8 cellular contexts compared by ENCODE assay signal in genomic region chrX:70432936-70433847, GRCh38. TPM values are rescaled to one million over a fixed set of nuclear protein-coding genes. Genes with fewer than 3 reads are reported as not detected.
A peak's percentile ranks its signal among the peaks of the same experiment; 100 is the strongest.
DNase-seq lines count a peak whose midpoint lies in the region; ATAC-seq, FAIRE-seq and TF ChIP-seq lines count a peak whose summit lies in the region.

No MANE protein-coding gene starts in this region.

- H3K36me3 ChIP-seq in transverse colon = no peaks in the 10 kb centered on the region

- H3K9me3 ChIP-seq in transverse colon = no peaks in the 10 kb centered on the region

- FAIRE-seq in GM19239 (lab: Jason Lieb, UNC) = no peak

- no peaks in the 10 kb centered on the region for H3K36me3 Mint-ChIP-seq in activated naive CD4-positive, alpha-beta T cell treated with anti-CD3 and anti-CD28 coated beads, Interleukin-2, amount 50 U/mL, for 24 hours
- H3K36me3 Mint-ChIP-seq in activated CD8-positive, alpha-beta T cell treated with anti-CD3 and anti-CD28 coated beads, Interleukin-2, amount 10 ng/mL, durations not matched to agents 7 days and 5 days (ENCODE audit: low read depth) = no peaks in the 10 kb centered on the region
- H3K36me3 Mint-ChIP-seq in immature natural killer cell = no peaks in the 10 kb centered on the region

- TF ChIP-seq POLR2A in transverse colon (IDR thresholded peaks at IDR 0.05) = no peak

- H3K27ac Mint-ChIP-seq in activated naive CD4-positive, alpha-beta T cell treated with anti-CD3 and anti-CD28 coated beads, Interleukin-2, amount 50 U/mL, for 24 hours = no peak overlapping the region
- H3K27ac Mint-ChIP-seq in activated CD8-positive, alpha-beta T cell treated with anti-CD3 and anti-CD28 coated beads, Interleukin-2, amount 10 ng/mL, durations not matched to agents 7 days and 5 days = peak overlapping the region; percentile 68
- H3K27ac Mint-ChIP-seq in immature natural killer cell = peak overlapping the region; percentile 38 to 91 (median 88)

- no peak for ATAC-seq in activated CD8-positive, alpha-beta T cell treated with anti-CD3 and anti-CD28 coated beads, Interleukin-2, amount 10 ng/mL, durations not matched to agents 7 days and 5 days
- no peak for ATAC-seq in GM18870 (IDR thresholded peaks at IDR 0.05; ENCODE audit: unreplicated experiment)

- H3K27me3 Mint-ChIP-seq in activated naive CD4-positive, alpha-beta T cell treated with anti-CD3 and anti-CD28 coated beads, Interleukin-2, amount 50 U/mL, for 24 hours = peaks cover 3% of the 10 kb centered on the region
- H3K27me3 Mint-ChIP-seq in activated CD8-positive, alpha-beta T cell treated with anti-CD3 and anti-CD28 coated beads, Interleukin-2, amount 10 ng/mL, durations not matched to agents 7 days and 5 days (ENCODE audit: low read depth) = peaks cover 5% of the 10 kb centered on the region
- peaks cover 0 to 9% (median 8%) of the 10 kb centered on the region in 3 donors for H3K27me3 Mint-ChIP-seq in immature natural killer cell (ENCODE audit: low read depth in 3 of 3)

- CTCF ChIA-PET in activated CD8-positive, alpha-beta T cell treated with anti-CD3 and anti-CD28 coated beads, Interleukin-2, amount 10 ng/mL, durations not matched to agents 7 days and 5 days (lab: Charles Lee) = interaction anchor here (0.7 to 4.1 kb wide), 9 partner anchors 10 to 300 kb away, joined by 3 to 15 read pairs (median 4); partner anchors contain the start of genes GDPD2 and IGBP1

- TF ChIP-seq CTCF in transverse colon (IDR thresholded peaks at IDR 0.05) = no peak

- H3K9me3 Mint-ChIP-seq in activated naive CD4-positive, alpha-beta T cell treated with anti-CD3 and anti-CD28 coated beads, Interleukin-2, amount 50 U/mL, for 24 hours = no peaks in the 10 kb centered on the region
- H3K9me3 Mint-ChIP-seq in activated CD8-positive, alpha-beta T cell treated with anti-CD3 and anti-CD28 coated beads, Interleukin-2, amount 10 ng/mL, durations not matched to agents 7 days and 5 days (ENCODE audit: insufficient read depth) = no peaks in the 10 kb centered on the region
- peaks cover 0 to 3% (median 0%) of the 10 kb centered on the region in 6 donors for H3K9me3 Mint-ChIP-seq in immature natural killer cell

- POLR2A ChIA-PET in activated CD8-positive, alpha-beta T cell treated with anti-CD3 and anti-CD28 coated beads, Interleukin-2, amount 10 ng/mL, durations not matched to agents 7 days and 5 days (lab: Charles Lee) = interaction anchor here (0.7 kb wide), 1 partner anchor 11 kb away, joined by 3 read pairs; the partner anchor contains the start of gene GDPD2

- DNase-seq in activated naive CD4-positive, alpha-beta T cell treated with Interleukin-2 at 50 U/mL for 16 hours = no peak
- no peak for DNase-seq in activated CD8-positive, alpha-beta T cell treated with anti-CD3 and anti-CD28 coated beads, Interleukin-2, amount 10 ng/mL, durations not matched to agents 7 days and 5 days
- no peak for DNase-seq in immature natural killer cell
- DNase-seq in transverse colon = no peak
- no peak for DNase-seq in GM19239 (ENCODE audit: insufficient read length, low spot score)
- no peak for DNase-seq in activated gamma-delta T cell treated with Interleukin-2 at 50 U/mL for 16 hours

- H3K4me1 Mint-ChIP-seq in activated naive CD4-positive, alpha-beta T cell treated with anti-CD3 and anti-CD28 coated beads, Interleukin-2, amount 50 U/mL, for 24 hours = no peaks in the 10 kb centered on the region
- H3K4me1 Mint-ChIP-seq in activated CD8-positive, alpha-beta T cell treated with anti-CD3 and anti-CD28 coated beads, Interleukin-2, amount 10 ng/mL, durations not matched to agents 7 days and 5 days (ENCODE audit: low read depth) = peaks cover 29% of the 10 kb centered on the region
- peaks cover 18 to 22% of the 10 kb centered on the region in 2 donors for H3K4me1 Mint-ChIP-seq in immature natural killer cell

- intact Hi-C loops in transverse colon (cut with DNase I; ENCODE audit: low total_unique reads) = loop anchor here (5.0 kb wide), 1 partner anchor 1149 kb away; no protein-coding TSS in a partner anchor

- H3K27ac ChIP-seq in transverse colon = peak overlapping the region; percentile 72 to 87 (median 83)

- WGBS in transverse colon (ENCODE audit: low coverage in 1 of 2), 2 donors = 79% methylated on average over 15 of the region's 15 CpGs; no CpG with 5 or more reads in 1 of the 2 donors

- H3K4me1 ChIP-seq in transverse colon = peaks cover 0 to 7% (median 4%) of the 10 kb centered on the region in 4 donors

- peak overlapping the region; percentile 92 for H3K4me3 Mint-ChIP-seq in activated naive CD4-positive, alpha-beta T cell treated with anti-CD3 and anti-CD28 coated beads, Interleukin-2, amount 50 U/mL, for 24 hours
- peak overlapping the region; percentile 86 for H3K4me3 Mint-ChIP-seq in activated CD8-positive, alpha-beta T cell treated with anti-CD3 and anti-CD28 coated beads, Interleukin-2, amount 10 ng/mL, durations not matched to agents 7 days and 5 days
- H3K4me3 Mint-ChIP-seq in immature natural killer cell = peak overlapping the region; percentile 87 to 94 (median 91)

- H3K27me3 ChIP-seq in transverse colon = no peaks in the 10 kb centered on the region

- TF ChIP-seq EP300 in transverse colon (IDR thresholded peaks at IDR 0.05; ENCODE audit: low read depth) = no peak

- in situ Hi-C loops in transverse colon (cut with MboI; ENCODE audit: low pct_ligation_motif_present in 1 of 4, low pct_unique_long_range_greater_than_20kb in 1 of 4, low sequenced_read_pairs in 3 of 4) = no loop called here

- peak overlapping the region in 3 of 4 donors; percentile 43 to 72 (median 56) for H3K4me3 ChIP-seq in transverse colon

RNA-seq across cellular contexts. Expression of gene GDPD2, which starts 10.1 kb away (rescaled TPM):
- total RNA-seq in activated CD8-positive, alpha-beta T cell treated with anti-CD3 and anti-CD28 coated beads, Interleukin-2, amount 10 ng/mL, durations not matched to agents 7 days and 5 days = under 1 TPM; 0.34 to 0.63 TPM
- not detected for polyA plus RNA-seq in immature natural killer cell
- 10 to 100 TPM in 3 of 4 donors, 1 to 10 TPM in 1; 1.6 to 68.1 (median 31.2) TPM for total RNA-seq in transverse colon

RNA-seq across cellular contexts. Expression of gene DLG3, which starts 11.4 kb away (rescaled TPM):
- total RNA-seq in activated CD8-positive, alpha-beta T cell treated with anti-CD3 and anti-CD28 coated beads, Interleukin-2, amount 10 ng/mL, durations not matched to agents 7 days and 5 days = 10 to 100 TPM; 22.8 to 24.6 TPM
- 1 to 10 TPM; 1.9 to 9.9 (median 6.6) TPM for polyA plus RNA-seq in immature natural killer cell
- total RNA-seq in transverse colon = 10 to 100 TPM; 31.8 to 59.4 (median 54.8) TPM
